In the genomic region with DNA sequence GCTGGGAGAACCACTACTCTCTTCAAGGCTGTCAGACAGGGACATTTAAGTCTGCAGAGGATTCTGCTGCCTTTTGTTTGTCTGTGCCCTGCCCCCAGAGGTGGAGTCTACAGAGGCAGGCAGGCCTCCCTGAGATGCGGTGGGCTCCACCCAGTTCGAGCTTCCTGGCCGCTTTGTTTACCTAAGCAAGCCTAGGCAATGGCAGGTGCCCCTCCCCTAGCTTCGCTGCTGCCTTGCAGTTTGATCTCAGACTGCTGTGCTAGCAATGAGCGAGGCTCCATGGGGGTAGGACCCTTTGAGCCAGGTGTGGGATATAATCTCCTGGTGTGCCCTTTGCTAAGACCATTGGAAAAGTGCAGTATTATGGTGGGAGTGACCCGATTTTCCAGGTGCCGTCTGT, we compare ENCODE assay signal across 2 cellular contexts. TPM values are rescaled to one million over a fixed set of nuclear protein-coding genes. Genes with fewer than 3 reads are reported as not detected.
"Had no signal": no experiment of that assay in that cellular context is flagged by ENCODE, and none has a peak within 500 bp of the region (broad histone marks: within the 10 kb centered on the region; RNA-seq: fewer than 3 reads in every experiment).

No MANE protein-coding gene starts in this region.

RNA-seq across cellular contexts. Expression of a gene that starts 42.3 kb away (rescaled TPM):
- total RNA-seq: OCI-LY7 had no signal
- polyA plus RNA-seq: IgD-negative memory B cell had no signal
